ENCODE assay signal across 1 cellular context in the genomic region with DNA sequence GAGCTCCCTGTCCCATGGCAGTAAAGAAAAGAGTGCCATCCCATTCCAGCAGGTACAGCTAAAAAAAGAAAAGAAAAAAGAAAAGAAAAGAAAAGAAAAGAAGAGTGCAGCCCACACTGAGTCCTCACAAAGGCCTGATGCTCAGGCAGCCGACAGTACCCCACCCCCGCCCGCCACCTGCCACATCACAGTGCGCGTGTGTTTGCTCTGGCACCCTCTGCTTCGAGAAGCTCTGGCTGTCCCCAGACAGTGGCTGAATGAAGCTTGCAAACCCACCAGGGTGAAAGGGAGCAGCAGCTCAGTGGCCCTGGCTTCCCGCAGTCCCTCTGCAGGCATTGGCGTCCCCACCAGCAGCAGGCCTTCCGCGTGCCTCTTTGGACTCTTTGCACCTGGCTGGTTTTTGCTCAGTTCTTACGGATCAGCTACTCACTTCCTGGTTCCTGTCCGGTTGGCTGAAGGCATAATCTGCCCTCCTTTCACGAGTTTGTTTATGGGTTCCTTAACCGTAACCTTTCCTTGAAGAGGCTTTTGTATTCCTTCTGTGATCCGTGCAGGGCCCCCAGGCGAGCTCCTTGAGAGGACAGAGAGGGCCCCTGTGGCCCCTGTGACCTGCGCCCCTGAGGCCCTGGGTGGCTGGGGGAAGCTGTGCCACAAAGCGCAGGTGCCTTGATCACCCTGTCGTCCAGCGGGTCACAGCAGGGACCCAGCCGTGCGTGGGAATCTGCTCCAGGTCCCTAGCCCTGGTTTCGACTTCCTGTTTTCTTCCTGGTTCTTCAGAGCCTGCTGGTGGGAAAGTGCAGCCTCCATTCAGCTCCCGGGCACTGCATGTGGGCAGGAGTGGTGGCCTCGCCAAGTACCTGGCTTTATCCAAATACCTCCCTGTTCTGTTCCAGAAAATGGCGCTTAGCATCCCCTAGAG.
TF ChIP-seq lines count a peak whose summit lies in the region.

No MANE protein-coding gene starts in this region.

TF ChIP-seq in HepG2, 621 proteins besides CTCF, POLR2A, EP300 and RAD21:
- TF ChIP-seq RXRB (CRISPR knock-in tag; IDR thresholded peaks at IDR 0.05; ENCODE audit: borderline replicate concordance) (no peak), FOXA3 (CRISPR knock-in tag; IDR thresholded peaks at IDR 0.05) (no peak), ZNF737 (CRISPR knock-in tag; IDR thresholded peaks at IDR 0.05; ENCODE audit: borderline replicate concordance) (no peak), ELF1 (CRISPR knock-in tag; IDR thresholded peaks at IDR 0.05) (no peak), ZFX (CRISPR knock-in tag; IDR thresholded peaks at IDR 0.05; ENCODE audit: low read depth) (peak; percentile 37; the same call in 1 of the 2 replicates), ZSCAN22 (CRISPR knock-in tag; IDR thresholded peaks at IDR 0.05) (no peak), HHEX (CRISPR knock-in tag; IDR thresholded peaks at IDR 0.05) (no peak), SMC3 (IDR thresholded peaks at IDR 0.05; ENCODE audit: low read length) (no peak), MTF2 (CRISPR knock-in tag; IDR thresholded peaks at IDR 0.05; ENCODE audit: borderline replicate concordance) (no peak), NFYC (CRISPR knock-in tag; IDR thresholded peaks at IDR 0.05) (no peak), ZNF232 (CRISPR knock-in tag; IDR thresholded peaks at IDR 0.05; ENCODE audit: borderline replicate concordance) (no peak), ZNF768 (CRISPR knock-in tag; IDR thresholded peaks at IDR 0.05) (peak; percentile 38; the same call in 1 of the 2 replicates), GATAD2A (CRISPR knock-in tag; IDR thresholded peaks at IDR 0.05) (no peak)
- TF ChIP-seq, protein P1, sequence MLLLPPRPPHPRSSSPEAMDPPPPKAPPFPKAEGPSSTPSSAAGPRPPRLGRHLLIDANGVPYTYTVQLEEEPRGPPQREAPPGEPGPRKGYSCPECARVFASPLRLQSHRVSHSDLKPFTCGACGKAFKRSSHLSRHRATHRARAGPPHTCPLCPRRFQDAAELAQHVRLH (CRISPR knock-in tag; IDR thresholded peaks at IDR 0.05; ENCODE audit: borderline replicate concordance, low read depth) = no peak
- TF ChIP-seq, protein P2, sequence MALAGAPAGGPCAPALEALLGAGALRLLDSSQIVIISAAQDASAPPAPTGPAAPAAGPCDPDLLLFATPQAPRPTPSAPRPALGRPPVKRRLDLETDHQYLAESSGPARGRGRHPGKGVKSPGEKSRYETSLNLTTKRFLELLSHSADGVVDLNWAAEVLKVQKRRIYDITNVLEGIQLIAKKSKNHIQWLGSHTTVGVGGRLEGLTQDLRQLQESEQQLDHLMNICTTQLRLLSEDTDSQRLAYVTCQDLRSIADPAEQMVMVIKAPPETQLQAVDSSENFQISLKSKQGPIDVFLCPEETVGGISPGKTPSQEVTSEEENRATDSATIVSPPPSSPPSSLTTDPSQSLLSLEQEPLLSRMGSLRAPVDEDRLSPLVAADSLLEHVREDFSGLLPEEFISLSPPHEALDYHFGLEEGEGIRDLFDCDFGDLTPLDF (CRISPR knock-in tag; IDR thresholded peaks at IDR 0.05) = no peak
- TF ChIP-seq, protein P3, sequence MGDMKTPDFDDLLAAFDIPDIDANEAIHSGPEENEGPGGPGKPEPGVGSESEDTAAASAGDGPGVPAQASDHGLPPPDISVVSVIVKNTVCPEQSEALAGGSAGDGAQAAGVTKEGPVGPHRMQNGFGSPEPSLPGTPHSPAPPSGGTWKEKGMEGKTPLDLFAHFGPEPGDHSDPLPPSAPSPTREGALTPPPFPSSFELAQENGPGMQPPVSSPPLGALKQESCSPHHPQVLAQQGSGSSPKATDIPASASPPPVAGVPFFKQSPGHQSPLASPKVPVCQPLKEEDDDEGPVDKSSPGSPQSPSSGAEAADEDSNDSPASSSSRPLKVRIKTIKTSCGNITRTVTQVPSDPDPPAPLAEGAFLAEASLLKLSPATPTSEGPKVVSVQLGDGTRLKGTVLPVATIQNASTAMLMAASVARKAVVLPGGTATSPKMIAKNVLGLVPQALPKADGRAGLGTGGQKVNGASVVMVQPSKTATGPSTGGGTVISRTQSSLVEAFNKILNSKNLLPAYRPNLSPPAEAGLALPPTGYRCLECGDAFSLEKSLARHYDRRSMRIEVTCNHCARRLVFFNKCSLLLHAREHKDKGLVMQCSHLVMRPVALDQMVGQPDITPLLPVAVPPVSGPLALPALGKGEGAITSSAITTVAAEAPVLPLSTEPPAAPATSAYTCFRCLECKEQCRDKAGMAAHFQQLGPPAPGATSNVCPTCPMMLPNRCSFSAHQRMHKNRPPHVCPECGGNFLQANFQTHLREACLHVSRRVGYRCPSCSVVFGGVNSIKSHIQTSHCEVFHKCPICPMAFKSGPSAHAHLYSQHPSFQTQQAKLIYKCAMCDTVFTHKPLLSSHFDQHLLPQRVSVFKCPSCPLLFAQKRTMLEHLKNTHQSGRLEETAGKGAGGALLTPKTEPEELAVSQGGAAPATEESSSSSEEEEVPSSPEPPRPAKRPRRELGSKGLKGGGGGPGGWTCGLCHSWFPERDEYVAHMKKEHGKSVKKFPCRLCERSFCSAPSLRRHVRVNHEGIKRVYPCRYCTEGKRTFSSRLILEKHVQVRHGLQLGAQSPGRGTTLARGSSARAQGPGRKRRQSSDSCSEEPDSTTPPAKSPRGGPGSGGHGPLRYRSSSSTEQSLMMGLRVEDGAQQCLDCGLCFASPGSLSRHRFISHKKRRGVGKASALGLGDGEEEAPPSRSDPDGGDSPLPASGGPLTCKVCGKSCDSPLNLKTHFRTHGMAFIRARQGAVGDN (CRISPR knock-in tag; IDR thresholded peaks at IDR 0.05) = peak; percentile 37
- TF ChIP-seq, protein P4, sequence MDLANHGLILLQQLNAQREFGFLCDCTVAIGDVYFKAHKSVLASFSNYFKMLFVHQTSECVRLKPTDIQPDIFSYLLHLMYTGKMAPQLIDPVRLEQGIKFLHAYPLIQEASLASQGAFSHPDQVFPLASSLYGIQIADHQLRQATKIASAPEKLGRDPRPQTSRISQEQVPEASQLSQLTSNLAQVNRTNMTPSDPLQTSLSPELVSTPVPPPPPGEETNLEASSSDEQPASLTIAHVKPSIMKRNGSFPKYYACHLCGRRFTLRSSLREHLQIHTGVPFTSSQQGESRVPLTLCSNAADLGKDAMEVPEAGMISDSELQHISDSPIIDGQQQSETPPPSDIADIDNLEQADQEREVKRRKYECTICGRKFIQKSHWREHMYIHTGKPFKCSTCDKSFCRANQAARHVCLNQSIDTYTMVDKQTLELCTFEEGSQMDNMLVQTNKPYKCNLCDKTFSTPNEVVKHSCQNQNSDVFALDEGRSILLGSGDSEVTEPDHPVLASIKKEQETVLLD (CRISPR knock-in tag; IDR thresholded peaks at IDR 0.05; ENCODE audit: low read depth) = no peak
- TF ChIP-seq, protein P5, sequence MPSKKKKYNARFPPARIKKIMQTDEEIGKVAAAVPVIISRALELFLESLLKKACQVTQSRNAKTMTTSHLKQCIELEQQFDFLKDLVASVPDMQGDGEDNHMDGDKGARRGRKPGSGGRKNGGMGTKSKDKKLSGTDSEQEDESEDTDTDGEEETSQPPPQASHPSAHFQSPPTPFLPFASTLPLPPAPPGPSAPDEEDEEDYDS (CRISPR knock-in tag; IDR thresholded peaks at IDR 0.05) = no peak
- TF ChIP-seq, protein P6, sequence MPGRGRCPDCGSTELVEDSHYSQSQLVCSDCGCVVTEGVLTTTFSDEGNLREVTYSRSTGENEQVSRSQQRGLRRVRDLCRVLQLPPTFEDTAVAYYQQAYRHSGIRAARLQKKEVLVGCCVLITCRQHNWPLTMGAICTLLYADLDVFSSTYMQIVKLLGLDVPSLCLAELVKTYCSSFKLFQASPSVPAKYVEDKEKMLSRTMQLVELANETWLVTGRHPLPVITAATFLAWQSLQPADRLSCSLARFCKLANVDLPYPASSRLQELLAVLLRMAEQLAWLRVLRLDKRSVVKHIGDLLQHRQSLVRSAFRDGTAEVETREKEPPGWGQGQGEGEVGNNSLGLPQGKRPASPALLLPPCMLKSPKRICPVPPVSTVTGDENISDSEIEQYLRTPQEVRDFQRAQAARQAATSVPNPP (CRISPR knock-in tag; IDR thresholded peaks at IDR 0.05) = no peak
- TF ChIP-seq, protein P7, sequence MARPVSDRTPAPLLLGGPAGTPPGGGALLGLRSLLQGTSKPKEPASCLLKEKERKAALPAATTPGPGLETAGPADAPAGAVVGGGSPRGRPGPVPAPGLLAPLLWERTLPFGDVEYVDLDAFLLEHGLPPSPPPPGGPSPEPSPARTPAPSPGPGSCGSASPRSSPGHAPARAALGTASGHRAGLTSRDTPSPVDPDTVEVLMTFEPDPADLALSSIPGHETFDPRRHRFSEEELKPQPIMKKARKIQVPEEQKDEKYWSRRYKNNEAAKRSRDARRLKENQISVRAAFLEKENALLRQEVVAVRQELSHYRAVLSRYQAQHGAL (CRISPR knock-in tag; IDR thresholded peaks at IDR 0.05; ENCODE audit: not compliant biosample characterization) = no peak
